8 cellular contexts compared by ENCODE assay signal in genomic region chr2:74548919-74549684, GRCh38. TPM values are rescaled to one million over a fixed set of nuclear protein-coding genes. Genes with fewer than 3 reads are reported as not detected.
DNase-seq lines count a peak whose midpoint lies in the region; ATAC-seq and TF ChIP-seq lines count a peak whose summit lies in the region.

No MANE protein-coding gene starts in this region.

- H3K9me3 Mint-ChIP-seq in activated naive CD4-positive, alpha-beta T cell treated with anti-CD3 and anti-CD28 coated beads, Interleukin-2, amount 10 ng/mL, durations not matched to agents 7 days and 5 days, result no peaks in the 10 kb centered on the region

- CTCF ChIA-PET in activated naive CD4-positive, alpha-beta T cell treated with anti-CD3 and anti-CD28 coated beads, Interleukin-2, amount 10 ng/mL, durations not matched to agents 7 days and 5 days (lab: Charles Lee), result interaction anchor here (1.3 kb wide), 1 partner anchor 38 kb away, joined by 3 read pairs; no protein-coding TSS in a partner anchor

- peak overlapping the region; percentile 57 to 92 (median 80) for H3K27ac ChIP-seq in heart right ventricle
- H3K27ac ChIP-seq in prostate gland, result peak overlapping the region; percentile 20 to 49

- H3K27ac Mint-ChIP-seq in activated naive CD4-positive, alpha-beta T cell treated with anti-CD3 and anti-CD28 coated beads, Interleukin-2, amount 10 ng/mL, durations not matched to agents 7 days and 5 days, result no peak overlapping the region

- H3K4me3 ChIP-seq in heart right ventricle (peak overlapping the region; percentile 22 to 82 (median 68)), prostate gland (peak overlapping the region; percentile 40 to 44)

- WGBS in heart right ventricle, 2 donors, result 2 to 3% methylated on average over 69 to 72 of the region's 72 CpGs
- WGBS in prostate gland, result under 1% methylated on average over 33 of the region's 72 CpGs

- H3K9me3 ChIP-seq in heart right ventricle, result no peaks in the 10 kb centered on the region
- H3K9me3 ChIP-seq in prostate gland, result no peaks in the 10 kb centered on the region

- peak overlapping the region; percentile 53 for H3K4me3 Mint-ChIP-seq in activated naive CD4-positive, alpha-beta T cell treated with anti-CD3 and anti-CD28 coated beads, Interleukin-2, amount 10 ng/mL, durations not matched to agents 7 days and 5 days

- H3K4me1 ChIP-seq in heart right ventricle (peaks cover 5 to 35% (median 21%) of the 10 kb centered on the region in 9 donors), prostate gland (replicated peaks) (no peaks in the 10 kb centered on the region)

- peak; percentile 87 to 92 (median 88) for ATAC-seq in heart right ventricle
- no peak for ATAC-seq in HG02970 (IDR thresholded peaks at IDR 0.05; ENCODE audit: low FRiP score, unreplicated experiment)
- ATAC-seq in GM21619 (IDR thresholded peaks at IDR 0.05; ENCODE audit: unreplicated experiment), result no peak

- peaks cover 93% of the 10 kb centered on the region for H3K27me3 Mint-ChIP-seq in activated naive CD4-positive, alpha-beta T cell treated with anti-CD3 and anti-CD28 coated beads, Interleukin-2, amount 10 ng/mL, durations not matched to agents 7 days and 5 days

- no peaks in the 10 kb centered on the region for H3K36me3 Mint-ChIP-seq in activated naive CD4-positive, alpha-beta T cell treated with anti-CD3 and anti-CD28 coated beads, Interleukin-2, amount 10 ng/mL, durations not matched to agents 7 days and 5 days

- TF ChIP-seq CTCF in heart right ventricle (IDR thresholded peaks at IDR 0.05), result peak in 1 of 9 donors; percentile 11
- no peak for TF ChIP-seq CTCF in prostate gland (IDR thresholded peaks at IDR 0.05)

- DNase-seq in AML-193 (lab: John Stamatoyannopoulos, UW), result peak; percentile 39 to 52
- DNase-seq in NCI-H128 (lab: John Stamatoyannopoulos, UW; ENCODE audit: unreplicated experiment), result peak; percentile 27
- DNase-seq in activated naive CD4-positive, alpha-beta T cell treated with anti-CD3 and anti-CD28 coated beads, Interleukin-2, amount 10 ng/mL, durations not matched to agents 7 days and 5 days, result peak; percentile 43
- peak; percentile 72 to 80 for DNase-seq in heart right ventricle
- DNase-seq in prostate gland (ENCODE audit: low spot score), result peak; percentile 32

- TF ChIP-seq POLR2A in GM15510 (IDR thresholded peaks at IDR 0.05; ENCODE audit: borderline replicate concordance, extremely low read depth, insufficient read length) (peak; percentile 68), prostate gland (IDR thresholded peaks at IDR 0.05) (peak; percentile 28)

- H3K27me3 ChIP-seq in heart right ventricle (peaks cover 0 to 19% (median 0%) of the 10 kb centered on the region in 7 donors), prostate gland (replicated peaks; ENCODE audit: insufficient read depth) (no peaks in the 10 kb centered on the region)

- H3K36me3 ChIP-seq in heart right ventricle, result no peaks in the 10 kb centered on the region
- no peaks in the 10 kb centered on the region for H3K36me3 ChIP-seq in prostate gland

- intact Hi-C loops in heart right ventricle (cut with DNase I) (loop anchor here in 1 of 10 donors (5.0 kb wide), 1 partner anchor 38 kb away; no protein-coding TSS in a partner anchor), prostate gland (cut with DNase I) (no loop called here)

- H3K4me1 Mint-ChIP-seq in activated naive CD4-positive, alpha-beta T cell treated with anti-CD3 and anti-CD28 coated beads, Interleukin-2, amount 10 ng/mL, durations not matched to agents 7 days and 5 days, result peaks cover 20% of the 10 kb centered on the region

RNA-seq across cellular contexts. Expression of gene LOXL3, which starts 4.6 kb away (rescaled TPM):
- total RNA-seq in heart right ventricle (1 to 10 TPM; 1.2 to 9.2 (median 2.4) TPM), prostate gland (10 to 100 TPM in 1 of 2 donors, 1 to 10 TPM in 1; 1.3 to 10.7 TPM)
- polyA plus RNA-seq in heart right ventricle, result 1 to 10 TPM; 2.9 to 3.4 TPM

RNA-seq across cellular contexts. Expression of gene DOK1, which starts 5.4 kb away (rescaled TPM):
- total RNA-seq in heart right ventricle (1 to 10 TPM; 1.9 to 7.7 (median 3.5) TPM), prostate gland (10 to 100 TPM in 1 of 2 donors, 1 to 10 TPM in 1; 4.5 to 18.9 TPM)
- 1 to 10 TPM; 3.1 to 5.9 TPM for polyA plus RNA-seq in heart right ventricle

RNA-seq across cellular contexts. Expression of gene HTRA2, which starts 19.4 kb away (rescaled TPM):
- total RNA-seq in heart right ventricle (10 to 100 TPM; 21.2 to 29.6 (median 24.9) TPM), prostate gland (10 to 100 TPM; 19.1 to 37.9 TPM)
- polyA plus RNA-seq in heart right ventricle, result 10 to 100 TPM; 26.5 to 41.0 TPM

RNA-seq across cellular contexts. Expression of gene AUP1, which starts 19.6 kb away (rescaled TPM):
- total RNA-seq in heart right ventricle (10 to 100 TPM; 31.4 to 74.2 (median 38.2) TPM), prostate gland (100 to 1,000 TPM; 101 to 124 TPM)
- 100 to 1,000 TPM; 163 TPM for polyA plus RNA-seq in heart right ventricle

RNA-seq across cellular contexts. Expression of gene DQX1, which starts 23.1 kb away (rescaled TPM):
- total RNA-seq in heart right ventricle (under 1 TPM in 1 of 10 donors, not detected in 9; 0.65 TPM), prostate gland (not detected)
- under 1 TPM in 1 of 2 donors, not detected in 1; 0.03 TPM for polyA plus RNA-seq in heart right ventricle

Comparison
In these comparisons a context has a peak if more than half of its experiments do, and no peak if none do; other contexts are left out.
1. ATAC-seq: peak in heart right ventricle (8 of 8); none in HG02970 (single experiment) and GM21619 (single experiment).
2. Peak in every context shown above with its lines, with median percentiles within 50 percentile points of each other: DNase-seq.